ENCODE assay signal across 1 cellular context in genomic region chr1:224782601-224783000, GRCh38.
TF ChIP-seq lines count a peak whose summit lies in the region.

No MANE protein-coding gene starts in this region.

TF ChIP-seq in HepG2, 621 proteins besides CTCF, POLR2A, EP300 and RAD21 (continued from another document):
- TF ChIP-seq TSC22D2 (CRISPR knock-in tag; IDR thresholded peaks at IDR 0.05; ENCODE audit: borderline replicate concordance): no peak
